9 cellular contexts compared by ENCODE assay signal in the genomic region with DNA sequence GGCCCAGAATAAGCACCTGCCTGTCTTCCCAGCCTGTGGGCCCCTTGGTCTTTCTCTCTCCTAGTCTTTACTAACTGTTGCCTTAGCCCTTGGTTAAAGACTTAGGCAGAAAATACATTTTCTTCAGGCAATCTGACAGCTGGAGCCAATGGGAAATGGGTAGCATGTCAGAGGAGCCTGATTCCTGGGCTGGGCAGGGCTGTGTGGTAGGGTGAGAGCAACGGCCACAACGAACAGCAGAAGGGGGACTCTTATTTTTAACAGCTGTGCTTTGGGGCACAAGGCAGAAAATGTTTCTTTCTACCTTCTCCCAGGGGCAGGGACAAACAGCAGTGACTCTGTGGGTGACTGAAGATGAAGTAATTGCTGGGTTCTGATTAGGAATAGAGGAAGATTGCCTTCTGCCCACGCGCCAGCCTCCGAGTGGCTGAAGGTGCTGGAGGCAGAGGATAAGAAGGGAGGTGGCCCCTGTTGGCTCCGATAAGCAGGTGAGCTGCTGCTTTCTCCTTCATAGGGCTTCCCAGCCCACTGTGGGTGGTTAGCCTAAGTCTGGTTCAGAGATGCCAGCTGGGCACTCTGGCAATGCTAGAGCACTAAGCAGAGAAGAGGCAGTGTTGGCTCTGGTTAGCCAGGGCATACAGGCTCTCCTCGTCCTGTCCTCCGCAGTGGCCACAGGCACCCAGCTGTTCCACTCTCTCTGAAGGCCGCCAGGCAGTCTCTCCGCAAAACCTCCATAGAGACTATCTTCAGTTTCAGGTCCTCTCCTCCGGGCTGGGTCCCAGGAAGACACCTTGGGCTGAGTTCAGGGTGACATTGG.
A peak's percentile ranks its signal among the peaks of the same experiment; 100 is the strongest.
DNase-seq lines count a peak whose midpoint lies in the region; ATAC-seq and TF ChIP-seq lines count a peak whose summit lies in the region.
"Had no signal": no experiment of that assay in that cellular context is flagged by ENCODE, and none has a peak within 500 bp of the region (broad histone marks: within the 10 kb centered on the region; RNA-seq: fewer than 3 reads in every experiment).

No MANE protein-coding gene starts in this region.

- TF ChIP-seq POLR2A in erythroblast (IDR thresholded peaks at IDR 0.05; ENCODE audit: low read length): peak; percentile 100

- H3K4me3 ChIP-seq in skeletal muscle cell (ENCODE audit: low read depth, low read length): peak overlapping the region; percentile 59

- ATAC-seq in HG03196 (IDR thresholded peaks at IDR 0.05; ENCODE audit: unreplicated experiment) (no peak), GM21619 (IDR thresholded peaks at IDR 0.05; ENCODE audit: unreplicated experiment) (no peak)

- peak; percentile 10 to 18 for DNase-seq in NCI-H524 (lab: John Stamatoyannopoulos, UW)
- no peak for DNase-seq in NCI-H524 treated with DMSO at 0.1 percent for 48 hours (lab: John Stamatoyannopoulos, UW)
- DNase-seq in RPMI8226: peak; percentile 65
- DNase-seq in erythroblast (lab: John Stamatoyannopoulos, UW): peak; percentile 98 to 99
- no peak for DNase-seq in skeletal muscle cell (ENCODE audit: low read depth)
- no peak for DNase-seq in islet precursor cell
- DNase-seq: effector CD8-positive, alpha-beta T cell had no signal

Comparison
In these comparisons a context has a peak if more than half of its experiments do, and no peak if none do; other contexts are left out.
1. DNase-seq: peak in NCI-H524 (2 of 2), RPMI8226 (single experiment) and erythroblast (2 of 2); none in NCI-H524 treated with DMSO at 0.1 percent for 48 hours (single experiment), skeletal muscle cell (single experiment) and islet precursor cell (single experiment).